In the genomic region with DNA sequence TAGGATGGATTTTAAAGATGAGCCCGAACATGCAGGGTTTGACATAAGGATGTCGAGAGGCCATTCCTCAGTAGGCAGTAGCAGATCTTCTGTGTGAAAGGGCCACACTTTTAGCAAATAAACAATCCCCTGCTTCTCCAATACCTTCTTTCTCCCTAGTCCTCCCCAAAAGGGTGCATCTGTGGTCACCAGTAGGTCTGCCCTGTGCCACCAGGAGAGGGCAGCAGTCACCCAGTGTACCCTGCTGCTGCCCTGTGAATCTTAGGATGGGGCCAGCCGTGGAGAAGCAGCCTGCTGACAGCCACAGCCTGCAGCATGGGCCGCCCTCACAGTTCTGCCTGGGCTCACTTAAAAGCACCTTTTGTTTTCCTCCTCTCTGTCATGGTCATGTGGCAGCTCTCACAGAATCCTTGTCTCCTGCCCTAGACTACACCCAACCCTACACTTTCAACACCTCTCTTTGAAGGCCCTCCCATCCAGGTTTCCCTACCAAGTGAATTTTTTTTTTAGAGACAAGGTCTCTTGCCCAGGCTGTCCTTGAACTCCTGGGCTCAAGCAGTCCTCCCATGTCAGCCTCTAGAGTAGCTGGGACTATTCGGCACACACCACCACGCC, we compare ENCODE assay signal across 10 cellular contexts. TPM values are rescaled to one million over a fixed set of nuclear protein-coding genes. Genes with fewer than 3 reads are reported as not detected.
DNase-seq lines count a peak whose midpoint lies in the region; ATAC-seq and TF ChIP-seq lines count a peak whose summit lies in the region.
"Not testable (repeated sequence)": the region's sequence is repeated elsewhere in the genome, so short reads cannot be mapped to it uniquely, and the experiment has no call there.
"Had no signal": no experiment of that assay in that cellular context is flagged by ENCODE, and none has a peak within 500 bp of the region (broad histone marks: within the 10 kb centered on the region; RNA-seq: fewer than 3 reads in every experiment).

No MANE protein-coding gene starts in this region.

- DNase-seq in Daoy (ENCODE audit: low read depth) (peak; percentile 37), M059J (ENCODE audit: low read depth) (peak; percentile 34), T follicular helper cell (ENCODE audit: low read depth) (peak; percentile 42), activated T-cell treated with anti-CD3 and anti-CD28 coated beads for 48 hours (ENCODE audit: low read depth) (peak; percentile 29), choroid plexus epithelial cell (ENCODE audit: low read depth) (peak; percentile 49), upper lobe of left lung (peak in 1 of 2 donors; percentile 58)
- DNase-seq in hepatocyte (ENCODE audit: low spot score); retinal pigment epithelial cell (ENCODE audit: low read depth): not testable (repeated sequence)

- not testable (repeated sequence) for ATAC-seq in upper lobe of left lung (ENCODE audit: low FRiP score in 2 of 2)

- not testable (repeated sequence) for TF ChIP-seq POLR2A in upper lobe of left lung (IDR thresholded peaks at IDR 0.05)

- not testable (repeated sequence) for H3K9me2 ChIP-seq in hepatocyte (replicated peaks; ENCODE audit: insufficient read depth)

- H2AFZ ChIP-seq in hepatocyte, result not testable (repeated sequence)

- not testable (repeated sequence) for H3K36me3 ChIP-seq in hepatocyte (replicated peaks; ENCODE audit: insufficient read depth, low read depth); upper lobe of left lung

- not testable (repeated sequence) for H3K27ac ChIP-seq in hepatocyte, upper lobe of left lung

- peak; percentile 50 for TF ChIP-seq CTCF in choroid plexus epithelial cell (conservative IDR thresholded peaks at IDR 0.05; ENCODE audit: low read depth, low read length)
- TF ChIP-seq CTCF in hepatocyte (IDR thresholded peaks at IDR 0.05; ENCODE audit: poor library complexity), result peak; percentile 57
- peak; percentile 56 for TF ChIP-seq CTCF in retinal pigment epithelial cell (conservative IDR thresholded peaks at IDR 0.05; ENCODE audit: low read depth, low read length)
- TF ChIP-seq CTCF in upper lobe of left lung (IDR thresholded peaks at IDR 0.05), result peak; percentile 40 to 73 (median 54)

- not testable (repeated sequence) for H3K4me3 ChIP-seq in choroid plexus epithelial cell (ENCODE audit: low read depth, low read length); hepatocyte; retinal pigment epithelial cell (ENCODE audit: low read length); upper lobe of left lung

- H3K27me3 ChIP-seq in hepatocyte, upper lobe of left lung: not testable (repeated sequence)

- H3K79me2 ChIP-seq in hepatocyte, result not testable (repeated sequence)

- H4K20me1 ChIP-seq in hepatocyte (ENCODE audit: insufficient read depth, poor library complexity, severe bottlenecking), result not testable (repeated sequence)

- not testable (repeated sequence) for H3K9me3 ChIP-seq in hepatocyte (ENCODE audit: low read depth); upper lobe of left lung

- not testable (repeated sequence) for H3K4me2 ChIP-seq in hepatocyte

- H3K4me1 ChIP-seq in hepatocyte (ENCODE audit: insufficient read depth); upper lobe of left lung: not testable (repeated sequence)

- not testable (repeated sequence) for TF ChIP-seq EP300 in upper lobe of left lung (IDR thresholded peaks at IDR 0.05)

- WGBS in hepatocyte (ENCODE audit: low lambda C conversion rate, missing lambda C conversion rate), result 71% methylated on average over 6 of the region's 6 CpGs
- 52 to 66% methylated on average over 5 to 6 of the region's 6 CpGs for WGBS in upper lobe of left lung, 2 donors

RNA-seq across cellular contexts. Expression of a gene that starts 40.3 kb away (rescaled TPM):
- not detected in 2 replicates for total RNA-seq in Daoy (2014; rRNA removed; shearing (Covaris generic))
- total RNA-seq in M059J (2014; rRNA removed; shearing (Covaris generic)), result not detected in 2 replicates
- total RNA-seq in hepatocyte (not detected in 2 replicates), upper lobe of left lung (not detected)
- not detected in 2 replicates for polyA plus RNA-seq in hepatocyte
- total RNA-seq: activated naive CD4-positive, alpha-beta T cell treated with anti-CD3 and anti-CD28 coated beads, Interleukin-2, amount 50 U/mL, for 72 hours; lower leg skin had no signal
